In the genomic region with DNA sequence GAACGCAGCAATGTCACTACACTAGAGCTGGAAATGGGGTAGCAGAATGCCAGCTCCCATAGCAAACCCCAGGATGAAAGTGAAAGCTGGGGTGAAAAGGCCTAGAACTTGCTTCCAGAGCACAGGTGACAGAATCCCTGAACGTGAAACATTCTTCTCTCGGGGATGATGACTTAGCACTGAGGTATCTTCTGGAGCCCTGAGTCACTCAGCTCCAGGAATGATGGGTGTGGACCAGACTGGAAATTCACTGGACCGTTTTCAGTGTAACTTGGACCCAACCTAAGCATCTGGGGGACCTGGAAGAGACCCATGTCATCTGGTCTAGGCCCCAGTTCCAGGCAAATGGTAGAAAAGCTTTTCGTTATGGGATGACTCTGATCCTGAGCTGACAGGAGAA, we compare ENCODE assay signal across 13 cellular contexts.
A peak's percentile ranks its signal among the peaks of the same experiment; 100 is the strongest.
DNase-seq lines count a peak whose midpoint lies in the region; ATAC-seq and TF ChIP-seq lines count a peak whose summit lies in the region.
"Had no signal": no experiment of that assay in that cellular context is flagged by ENCODE, and none has a peak within 500 bp of the region (broad histone marks: within the 10 kb centered on the region; RNA-seq: fewer than 3 reads in every experiment).

No MANE protein-coding gene starts in this region.

- H3K36me3 ChIP-seq in adipocyte (ENCODE audit: control insufficient read depth, insufficient read depth, low read length, severe bottlenecking) (no peaks in the 10 kb centered on the region), body of pancreas (replicated peaks in 1 of 2; ENCODE audit: insufficient read depth in 1 of 2, low read depth in 2 of 2) (no peaks in the 10 kb centered on the region)
- H3K36me3 ChIP-seq: ovary had no signal

- H3K9me3 ChIP-seq in adipocyte (ENCODE audit: control insufficient read depth, low read length), result no peaks in the 10 kb centered on the region
- H3K9me3 ChIP-seq in body of pancreas, result no peaks in the 10 kb centered on the region
- H3K9me3 ChIP-seq: ovary had no signal

- H3K4me3 ChIP-seq in HFF-Myc (replicated peaks; ENCODE audit: low read depth, low read length) (no peak overlapping the region), adipocyte (ENCODE audit: low read length) (peak overlapping the region; percentile 17), body of pancreas (no peak overlapping the region)
- H3K4me3 ChIP-seq: ovary had no signal

- DNase-seq in A172 (ENCODE audit: low spot score), result peak; percentile 79
- DNase-seq in HFF-Myc (ENCODE audit: extremely low read depth, low read depth), result peak; percentile 32
- DNase-seq in adipocyte (ENCODE audit: low read depth), result peak; percentile 55
- DNase-seq in iris pigment epithelial cell (ENCODE audit: low read depth), result peak; percentile 54
- DNase-seq in DMS 273 (lab: John Stamatoyannopoulos, UW; ENCODE audit: unreplicated experiment), result no peak
- no peak for DNase-seq in body of pancreas
- no peak for DNase-seq in DMS53 (lab: John Stamatoyannopoulos, UW)
- DNase-seq: activated T-cell treated with anti-CD3 and anti-CD28 coated beads, Interleukin-2, amount 50 U/mL, for 1 hour; DMS79; H9; NCI-H2081 treated with DMSO at 0.1 percent for 48 hours; ovary had no signal

- ATAC-seq in GM18502 (IDR thresholded peaks at IDR 0.05; ENCODE audit: poor library complexity, unreplicated experiment) (no peak), body of pancreas (no peak)

- H3K9ac ChIP-seq in adipocyte (ENCODE audit: low read length), result peak overlapping the region; percentile 0

- no peak overlapping the region for H3K27ac ChIP-seq in body of pancreas
- H3K27ac ChIP-seq: ovary had no signal

- no peaks in the 10 kb centered on the region for H3K27me3 ChIP-seq in adipocyte (replicated peaks; ENCODE audit: control insufficient read depth, insufficient read depth, low read length)
- H3K27me3 ChIP-seq in body of pancreas, result no peaks in the 10 kb centered on the region
- H3K27me3 ChIP-seq: ovary had no signal

- TF ChIP-seq POLR2A in body of pancreas (IDR thresholded peaks at IDR 0.05), result no peak

- intact Hi-C loops in body of pancreas (cut with DNase I), result no loop called here

- WGBS in body of pancreas, 2 donors, result 81 to 85% methylated on average over 5 of the region's 5 CpGs

- H3K4me1 ChIP-seq in adipocyte (ENCODE audit: control insufficient read depth, insufficient read depth, low read length) (peaks cover 15% of the 10 kb centered on the region), body of pancreas (no peaks in the 10 kb centered on the region)

- no peak for TF ChIP-seq CTCF in HFF-Myc (IDR thresholded peaks at IDR 0.05; ENCODE audit: low read depth, low read length, missing control alignments)
- no peak for TF ChIP-seq CTCF in body of pancreas (IDR thresholded peaks at IDR 0.05)

Comparison
In these comparisons a context has a peak if more than half of its experiments do, and no peak if none do; other contexts are left out.
1. DNase-seq: peak in A172 (single experiment), HFF-Myc (single experiment), adipocyte (single experiment) and iris pigment epithelial cell (single experiment); none in DMS 273 (single experiment), body of pancreas (0 of 4) and DMS53 (single experiment).